Comparison of ENCODE assay signal across 8 cellular contexts in the genomic region with DNA sequence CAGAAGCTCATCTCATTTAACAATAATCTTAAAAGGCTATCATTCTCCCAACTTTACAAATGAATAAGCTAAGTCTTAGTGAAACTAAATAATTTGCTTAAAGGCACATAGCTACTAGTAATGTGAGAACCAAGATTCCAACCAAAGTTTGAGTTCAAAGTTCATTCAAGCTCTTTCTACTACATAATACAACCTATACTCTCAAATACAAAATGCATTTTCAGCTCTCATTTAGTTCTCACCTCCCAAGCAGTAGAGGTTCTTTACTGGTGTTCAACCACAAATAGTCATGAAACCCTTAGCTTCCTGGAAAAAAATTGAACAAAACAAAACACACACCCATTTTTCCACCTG. TPM values are rescaled to one million over a fixed set of nuclear protein-coding genes. Genes with fewer than 3 reads are reported as not detected.
DNase-seq lines count a peak whose midpoint lies in the region; ATAC-seq, FAIRE-seq and TF ChIP-seq lines count a peak whose summit lies in the region.

No MANE protein-coding gene starts in this region.

- no peak for FAIRE-seq in K562 (lab: Jason Lieb, UNC)

- H3K9ac ChIP-seq in K562 (ENCODE audit: insufficient read depth in 1 of 2, low read depth in 2 of 2, low read length in 2 of 2), result no peak overlapping the region

- no peak for TF ChIP-seq CTCF in K562 (IDR thresholded peaks at IDR 0.05 in 2 of 3, conservative IDR thresholded peaks at IDR 0.05 in 1 of 3; ENCODE audit: insufficient read depth in 2 of 3, low read depth in 1 of 3, low read length in 3 of 3)

- peaks cover 5% of the 10 kb centered on the region for H4K20me1 ChIP-seq in K562 (replicated peaks; ENCODE audit: control insufficient read depth, insufficient read depth, low read length)

- H3K9me1 ChIP-seq in K562 (ENCODE audit: control insufficient read depth, insufficient read depth, low read length), result no peaks in the 10 kb centered on the region

- no peak overlapping the region for H3K4me3 ChIP-seq in K562

- H3K36me3 ChIP-seq in K562 (ENCODE audit: control insufficient read depth, insufficient read depth, low read length), result no peaks in the 10 kb centered on the region

- no peaks in the 10 kb centered on the region for H3K27me3 ChIP-seq in K562 (ENCODE audit: control insufficient read depth in 2 of 2, insufficient read depth in 2 of 2, low read length in 2 of 2)

- in situ Hi-C loops in K562 (cut with MboI), result no loop called here

- peak overlapping the region; percentile 43; the same call in 2 of the 3 replicates for H3K27ac ChIP-seq in K562 (ENCODE audit: extremely low read depth, low read depth, low read length)

- H3K9me3 ChIP-seq in K562 (replicated peaks; ENCODE audit: control insufficient read depth, insufficient read depth, low read depth, low read length), result no peaks in the 10 kb centered on the region

- H3K4me1 ChIP-seq in K562 (replicated peaks in 1 of 2; ENCODE audit: control insufficient read depth in 2 of 2, insufficient read depth in 2 of 2, low read length in 2 of 2), result peaks cover 0 to 7% of the 10 kb centered on the region in 2 experiments; a peak in 3 of 5 replicates

- POLR2A ChIA-PET in K562 (lab: Yijun Ruan, JAX), result interaction anchor here (0.9 to 1.1 kb wide), 2 partner anchors 11 to 44 kb away, joined by 3 read pairs; no protein-coding TSS in a partner anchor

- no peak for TF ChIP-seq EP300 in K562 (IDR thresholded peaks at IDR 0.05; ENCODE audit: low read length)

- ATAC-seq in GM18517 (IDR thresholded peaks at IDR 0.05; ENCODE audit: unreplicated experiment) (peak; percentile 49), GM21447 (IDR thresholded peaks at IDR 0.05; ENCODE audit: unreplicated experiment) (peak; percentile 39), HG03135 (IDR thresholded peaks at IDR 0.05; ENCODE audit: unreplicated experiment) (peak; percentile 25), K562 (no peak)

- no peak overlapping the region for H2AFZ ChIP-seq in K562 (ENCODE audit: low read depth, low read length)

- TF ChIP-seq POLR2A in K562 (conservative IDR thresholded peaks at IDR 0.05), result no peak

- peaks cover 21% of the 10 kb centered on the region; the same call in 2 of the 3 replicates for H3K79me2 ChIP-seq in K562 (ENCODE audit: control insufficient read depth, insufficient read depth, low read length)

- TF ChIP-seq RAD21 in K562 (CRISPR knock-in tag; conservative IDR thresholded peaks at IDR 0.05 in 1 of 2, IDR thresholded peaks at IDR 0.05 in 1 of 2), result no peak

- no peak overlapping the region for H3K4me2 ChIP-seq in K562 (ENCODE audit: insufficient read depth, low read length)

- DNase-seq in K562 (ENCODE audit: extremely low read depth in 1 of 4, low spot score in 3 of 4), result no peak
- no peak for DNase-seq in dedifferentiated amniotic fluid mesenchymal stem cell (ENCODE audit: extremely low spot score)
- DNase-seq in NCI-H524 (lab: John Stamatoyannopoulos, UW), result no peak
- no peak for DNase-seq in stimulated activated CD4-positive, alpha-beta T cell treated with anti-CD3 and anti-CD28 coated beads, Interleukin-4, amount 100 ng/mL, for 4 hours
- DNase-seq in NCI-H82 (lab: John Stamatoyannopoulos, UW), result no peak

- CTCF ChIA-PET in K562 (lab: Yijun Ruan, JAX; ENCODE audit: low intra/inter-chr PET ratio), result no interaction called here

- BruUV-seq in K562 (replicated peaks; lab: Mats Ljungman, UMichigan), result no TSS peak

- intact Hi-C loops in K562 (cut with micrococcal nuclease), result loop anchor here (5.0 kb wide), 1 partner anchor 43 kb away; a partner anchor contains a TSS

TF ChIP-seq in K562, 482 proteins besides CTCF, POLR2A, EP300 and RAD21:
- TF ChIP-seq, protein P1, sequence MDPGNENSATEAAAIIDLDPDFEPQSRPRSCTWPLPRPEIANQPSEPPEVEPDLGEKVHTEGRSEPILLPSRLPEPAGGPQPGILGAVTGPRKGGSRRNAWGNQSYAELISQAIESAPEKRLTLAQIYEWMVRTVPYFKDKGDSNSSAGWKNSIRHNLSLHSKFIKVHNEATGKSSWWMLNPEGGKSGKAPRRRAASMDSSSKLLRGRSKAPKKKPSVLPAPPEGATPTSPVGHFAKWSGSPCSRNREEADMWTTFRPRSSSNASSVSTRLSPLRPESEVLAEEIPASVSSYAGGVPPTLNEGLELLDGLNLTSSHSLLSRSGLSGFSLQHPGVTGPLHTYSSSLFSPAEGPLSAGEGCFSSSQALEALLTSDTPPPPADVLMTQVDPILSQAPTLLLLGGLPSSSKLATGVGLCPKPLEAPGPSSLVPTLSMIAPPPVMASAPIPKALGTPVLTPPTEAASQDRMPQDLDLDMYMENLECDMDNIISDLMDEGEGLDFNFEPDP (CRISPR knock-in tag; IDR thresholded peaks at IDR 0.05), result no peak
- TF ChIP-seq, protein P2, sequence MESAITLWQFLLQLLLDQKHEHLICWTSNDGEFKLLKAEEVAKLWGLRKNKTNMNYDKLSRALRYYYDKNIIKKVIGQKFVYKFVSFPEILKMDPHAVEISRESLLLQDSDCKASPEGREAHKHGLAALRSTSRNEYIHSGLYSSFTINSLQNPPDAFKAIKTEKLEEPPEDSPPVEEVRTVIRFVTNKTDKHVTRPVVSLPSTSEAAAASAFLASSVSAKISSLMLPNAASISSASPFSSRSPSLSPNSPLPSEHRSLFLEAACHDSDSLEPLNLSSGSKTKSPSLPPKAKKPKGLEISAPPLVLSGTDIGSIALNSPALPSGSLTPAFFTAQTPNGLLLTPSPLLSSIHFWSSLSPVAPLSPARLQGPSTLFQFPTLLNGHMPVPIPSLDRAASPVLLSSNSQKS (CRISPR knock-in tag; IDR thresholded peaks at IDR 0.05), result no peak
- no peak for TF ChIP-seq SRSF3 (IDR thresholded peaks at IDR 0.05; ENCODE audit: insufficient read depth, low read length)
- no peak for TF ChIP-seq ZKSCAN8 (CRISPR knock-in tag; IDR thresholded peaks at IDR 0.05)
- no peak for TF ChIP-seq ZNF347 (CRISPR knock-in tag; IDR thresholded peaks at IDR 0.05; ENCODE audit: low read depth)

RNA-seq across cellular contexts. Expression of a gene that starts 43.5 kb away (rescaled TPM):
- total RNA-seq in K562 (2011; cell fraction: chromatin; rRNA removed; ENCODE audit: low replicate concordance), result 19.1 and 97.1 TPM in 2 replicates
- 9.5 and 14.3 TPM in 2 replicates for total RNA-seq in K562 (2011; cell fraction: nucleolus; rRNA removed)
- 35.8 and 66.0 TPM in 2 replicates for total RNA-seq in K562 (2011; cell fraction: nucleoplasm; rRNA removed)
- 4.5 and 6.5 TPM in 2 replicates for total RNA-seq in K562 (2014; rRNA removed)
- 12.2 and 12.3 TPM in 2 replicates for total RNA-seq in K562 (2014; rRNA removed; fragmentation: Illumina TruSeq; extraction: Trizol)
- 9.1 and 10.6 TPM in 2 replicates for total RNA-seq in K562 (2015; rRNA removed; fragmentation: Illumina TruSeq; extraction: Trizol)
- total RNA-seq in K562 (2021), result 7.4 and 9.8 TPM in 2 replicates
- polyA plus RNA-seq in K562 (2011; rRNA removed), result 6.8 and 7.0 TPM in 2 replicates
- polyA plus RNA-seq in K562 (2011; cell fraction: cytosol; rRNA removed), result 1.4 and 2.5 TPM in 2 replicates
- 8.2 and 12.3 TPM in 2 replicates for polyA plus RNA-seq in K562 (2011; cell fraction: nucleus; rRNA removed)
- polyA plus RNA-seq in K562 (2012), result 3.3 TPM in 2 replicates
- polyA plus RNA-seq in K562 (2014; fragmentation: Illumina TruSeq; extraction: Trizol), result 4.0 and 5.0 TPM in 2 replicates
- 1 to 10 TPM; 1.2 to 2.0 TPM for polyA plus RNA-seq in K562 (2014; fragmentation: Nextera tagmentation; extraction: Ambion mirVana)
- polyA plus RNA-seq in K562 (2014; rRNA removed), result 3.7 TPM in 2 replicates
- 22.6 and 23.1 TPM in 2 replicates for polyA minus RNA-seq in K562 (2011; rRNA and poly(A)+ RNA removed)
- 2.8 and 2.9 TPM in 2 replicates for polyA minus RNA-seq in K562 (2011; cell fraction: cytosol; rRNA and poly(A)+ RNA removed)
- polyA minus RNA-seq in K562 (2011; cell fraction: nucleus; rRNA and poly(A)+ RNA removed), result 23.0 and 39.1 TPM in 2 replicates
